ENCODE assay signal across 8 cellular contexts in genomic region chr1:211416628-211417323, GRCh38.
DNase-seq lines count a peak whose midpoint lies in the region; ATAC-seq and TF ChIP-seq lines count a peak whose summit lies in the region.
"Not testable (repeated sequence)": the region's sequence is repeated elsewhere in the genome, so short reads cannot be mapped to it uniquely, and the experiment has no call there.

No MANE protein-coding gene starts in this region.

- peak overlapping the region; percentile 63 for H3K9ac ChIP-seq in adipocyte (ENCODE audit: low read length)

- not testable (repeated sequence) for H3K4me1 ChIP-seq in adipocyte (ENCODE audit: control insufficient read depth, insufficient read depth, low read length)

- peak; percentile 72 for ATAC-seq in omental fat pad (ENCODE audit: low FRiP score)
- peak; percentile 80 for ATAC-seq in stimulated activated naive CD8-positive, alpha-beta T cell treated with anti-CD3 and anti-CD28 coated beads, Interleukin-15, amount 100 ng/mL, for 72 hours

- peak overlapping the region; percentile 40 to 70 for H3K4me3 Mint-ChIP-seq in stimulated activated naive CD8-positive, alpha-beta T cell treated with anti-CD3 and anti-CD28 coated beads, Interleukin-15, amount 100 ng/mL, for 72 hours

- H3K27ac Mint-ChIP-seq in stimulated activated naive CD8-positive, alpha-beta T cell treated with anti-CD3 and anti-CD28 coated beads, Interleukin-15, amount 100 ng/mL, for 72 hours: peak overlapping the region in 1 of 2 donors; percentile 84

- H3K27me3 Mint-ChIP-seq in stimulated activated naive CD8-positive, alpha-beta T cell treated with anti-CD3 and anti-CD28 coated beads, Interleukin-15, amount 100 ng/mL, for 72 hours: not testable (repeated sequence)

- H3K4me1 Mint-ChIP-seq in stimulated activated naive CD8-positive, alpha-beta T cell treated with anti-CD3 and anti-CD28 coated beads, Interleukin-15, amount 100 ng/mL, for 72 hours: peaks cover 28% of the 10 kb centered on the region

- DNase-seq in GF-D8 (lab: John Stamatoyannopoulos, UW) (peak; percentile 36), HCEC 1CT (peak; percentile 47), T-helper 9 cell (peak; percentile 25), adipocyte (ENCODE audit: low read depth) (peak; percentile 78), head of caudate nucleus (peak in 23 of 42 donors; percentile 3 to 54 (median 19))
- DNase-seq in Jurkat, Clone E6-1 (ENCODE audit: low read depth, low spot score): peak; percentile 7
- DNase-seq in omental fat pad (ENCODE audit: low spot score): not testable (repeated sequence)
- DNase-seq in stimulated activated naive CD8-positive, alpha-beta T cell treated with anti-CD3 and anti-CD28 coated beads, Interleukin-15, amount 100 ng/mL, for 72 hours: peak; percentile 67 to 70

- H3K27me3 ChIP-seq in adipocyte (replicated peaks; ENCODE audit: control insufficient read depth, insufficient read depth, low read length): not testable (repeated sequence)

- TF ChIP-seq CTCF in omental fat pad (IDR thresholded peaks at IDR 0.05): not testable (repeated sequence)

- intact Hi-C loops in head of caudate nucleus (cut with DNase I): not testable (repeated sequence)

- H3K9me3 Mint-ChIP-seq in stimulated activated naive CD8-positive, alpha-beta T cell treated with anti-CD3 and anti-CD28 coated beads, Interleukin-15, amount 100 ng/mL, for 72 hours: not testable (repeated sequence)

- not testable (repeated sequence) for H3K9me3 ChIP-seq in adipocyte (ENCODE audit: control insufficient read depth, low read length)

- not testable (repeated sequence) for H3K36me3 ChIP-seq in adipocyte (ENCODE audit: control insufficient read depth, insufficient read depth, low read length, severe bottlenecking)

- H3K4me3 ChIP-seq in Jurkat, Clone E6-1 (ENCODE audit: low read length): not testable (repeated sequence)
- H3K4me3 ChIP-seq in adipocyte (ENCODE audit: low read length): peak overlapping the region; percentile 63
